In the genomic region with DNA sequence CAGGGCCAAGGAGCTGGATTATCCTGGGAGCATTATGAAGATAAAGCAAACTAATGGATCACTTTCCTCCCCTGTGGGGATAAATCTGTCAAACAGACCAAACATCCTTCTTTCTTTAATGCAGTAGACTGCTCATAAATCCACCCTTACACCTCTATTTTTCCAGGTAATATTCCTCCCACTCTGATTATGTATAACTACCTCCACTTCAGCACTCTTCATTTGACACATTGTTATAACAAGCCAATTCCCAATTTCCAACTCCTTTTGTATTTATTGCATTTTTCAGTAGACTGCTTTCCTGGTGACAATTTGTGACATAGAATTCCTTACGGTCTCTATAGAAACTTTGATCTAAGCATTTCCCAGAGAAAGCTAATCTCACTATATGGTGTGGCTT, we compare ENCODE assay signal across 23 cellular contexts.
DNase-seq lines count a peak whose midpoint lies in the region; ATAC-seq and TF ChIP-seq lines count a peak whose summit lies in the region.
"Had no signal": no experiment of that assay in that cellular context is flagged by ENCODE, and none has a peak within 500 bp of the region (broad histone marks: within the 10 kb centered on the region; RNA-seq: fewer than 3 reads in every experiment).

No MANE protein-coding gene starts in this region.

- H3K9ac ChIP-seq in neural cell (ENCODE audit: low read length), result no peak overlapping the region
- H3K9ac ChIP-seq: BLaER1 had no signal

- H3K36me3 ChIP-seq in neural cell (ENCODE audit: insufficient read depth, low read length), result no peaks in the 10 kb centered on the region
- H3K36me3 ChIP-seq: BE2C, BLaER1 had no signal

- H3K4me3 ChIP-seq in neural cell (ENCODE audit: low read length), result no peak overlapping the region
- H3K4me3 ChIP-seq: BLaER1, GM12878 had no signal

- no peaks in the 10 kb centered on the region for H3F3A ChIP-seq in neural cell (ENCODE audit: insufficient read depth, low read length, poor library complexity, severe bottlenecking)

- ATAC-seq in HG02642 (IDR thresholded peaks at IDR 0.05; ENCODE audit: poor library complexity, unreplicated experiment), result no peak
- ATAC-seq in GM19463 (IDR thresholded peaks at IDR 0.05; ENCODE audit: unreplicated experiment), result no peak
- ATAC-seq: GM12878 had no signal

- H3K27ac ChIP-seq in neural cell (ENCODE audit: low read length), result no peak overlapping the region
- H3K27ac ChIP-seq: BLaER1 had no signal

- TF ChIP-seq RAD21 in neural cell (conservative IDR thresholded peaks at IDR 0.05), result no peak

- no peak overlapping the region for H3K4me2 ChIP-seq in neural cell (ENCODE audit: low read length)
- H3K4me2 ChIP-seq: BLaER1 had no signal

- H3K27me3 ChIP-seq in neural cell (ENCODE audit: insufficient read depth, low read depth, low read length), result no peaks in the 10 kb centered on the region
- H3K27me3 ChIP-seq: BE2C, BLaER1 had no signal

- DNase-seq in NCI-H82 (lab: John Stamatoyannopoulos, UW), result peak; percentile 70
- DNase-seq in NCI-H82 treated with DMSO at 0.1 percent for 48 hours (lab: John Stamatoyannopoulos, UW; ENCODE audit: unreplicated experiment), result peak; percentile 61
- DNase-seq in epidermal melanocyte (ENCODE audit: insufficient read length, low spot score), result no peak
- DNase-seq: 8988T; ACHN; BE2C; C1 segment of cervical spinal cord; CD4-positive, alpha-beta memory T cell; CD4-positive, CD25-positive, alpha-beta regulatory T cell; CD8-positive, alpha-beta memory T cell; COR-L47; DMS 273 treated with DMSO at 0.1 percent for 48 hours; DMS153; DMS53; DMS79; DND-41; EL; GDM1 had no signal

- peak; percentile 54 for TF ChIP-seq EP300 in neural cell (conservative IDR thresholded peaks at IDR 0.05; ENCODE audit: poor library complexity, severe bottlenecking)

- no peaks in the 10 kb centered on the region for H4K20me1 ChIP-seq in neural cell (ENCODE audit: insufficient read depth)
- H4K20me1 ChIP-seq: BLaER1 had no signal

- TF ChIP-seq CTCF in neural cell (IDR thresholded peaks at IDR 0.05; ENCODE audit: poor library complexity, severe bottlenecking), result no peak

- H3K9me2 ChIP-seq in neural cell (ENCODE audit: insufficient read depth, low read length), result no peaks in the 10 kb centered on the region

- H3K9me3 ChIP-seq in neural cell (ENCODE audit: low read length), result no peaks in the 10 kb centered on the region
- H3K9me3 ChIP-seq: BE2C, BLaER1 had no signal

- H3K79me2 ChIP-seq in neural cell (replicated peaks; ENCODE audit: insufficient read depth, low read length), result no peaks in the 10 kb centered on the region

- no peak overlapping the region for H2AFZ ChIP-seq in neural cell (ENCODE audit: low read depth, low read length)

TF ChIP-seq in neural cell, 6 proteins besides CTCF, POLR2A, EP300 and RAD21:
- TF ChIP-seq TAF1 (IDR thresholded peaks at IDR 0.05; ENCODE audit: low read depth), result no peak
- no peak for TF ChIP-seq SMC3 (conservative IDR thresholded peaks at IDR 0.05; ENCODE audit: poor library complexity)
- TF ChIP-seq, protein P1, sequence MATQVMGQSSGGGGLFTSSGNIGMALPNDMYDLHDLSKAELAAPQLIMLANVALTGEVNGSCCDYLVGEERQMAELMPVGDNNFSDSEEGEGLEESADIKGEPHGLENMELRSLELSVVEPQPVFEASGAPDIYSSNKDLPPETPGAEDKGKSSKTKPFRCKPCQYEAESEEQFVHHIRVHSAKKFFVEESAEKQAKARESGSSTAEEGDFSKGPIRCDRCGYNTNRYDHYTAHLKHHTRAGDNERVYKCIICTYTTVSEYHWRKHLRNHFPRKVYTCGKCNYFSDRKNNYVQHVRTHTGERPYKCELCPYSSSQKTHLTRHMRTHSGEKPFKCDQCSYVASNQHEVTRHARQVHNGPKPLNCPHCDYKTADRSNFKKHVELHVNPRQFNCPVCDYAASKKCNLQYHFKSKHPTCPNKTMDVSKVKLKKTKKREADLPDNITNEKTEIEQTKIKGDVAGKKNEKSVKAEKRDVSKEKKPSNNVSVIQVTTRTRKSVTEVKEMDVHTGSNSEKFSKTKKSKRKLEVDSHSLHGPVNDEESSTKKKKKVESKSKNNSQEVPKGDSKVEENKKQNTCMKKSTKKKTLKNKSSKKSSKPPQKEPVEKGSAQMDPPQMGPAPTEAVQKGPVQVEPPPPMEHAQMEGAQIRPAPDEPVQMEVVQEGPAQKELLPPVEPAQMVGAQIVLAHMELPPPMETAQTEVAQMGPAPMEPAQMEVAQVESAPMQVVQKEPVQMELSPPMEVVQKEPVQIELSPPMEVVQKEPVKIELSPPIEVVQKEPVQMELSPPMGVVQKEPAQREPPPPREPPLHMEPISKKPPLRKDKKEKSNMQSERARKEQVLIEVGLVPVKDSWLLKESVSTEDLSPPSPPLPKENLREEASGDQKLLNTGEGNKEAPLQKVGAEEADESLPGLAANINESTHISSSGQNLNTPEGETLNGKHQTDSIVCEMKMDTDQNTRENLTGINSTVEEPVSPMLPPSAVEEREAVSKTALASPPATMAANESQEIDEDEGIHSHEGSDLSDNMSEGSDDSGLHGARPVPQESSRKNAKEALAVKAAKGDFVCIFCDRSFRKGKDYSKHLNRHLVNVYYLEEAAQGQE (IDR thresholded peaks at IDR 0.05; ENCODE audit: borderline replicate concordance), result peak; percentile 99
- TF ChIP-seq MXI1 (conservative IDR thresholded peaks at IDR 0.05; ENCODE audit: poor library complexity, severe bottlenecking), result no peak
- TF ChIP-seq POLR2AphosphoS5 (IDR thresholded peaks at IDR 0.05), result peak; percentile 49
- no peak for TF ChIP-seq EZH2 (IDR thresholded peaks at IDR 0.05; ENCODE audit: borderline replicate concordance, insufficient read depth, low read length, poor library complexity, severe bottlenecking)
